Comparison of ENCODE assay signal across 17 cellular contexts in genomic region chr1:53334781-53335180, GRCh38. TPM values are rescaled to one million over a fixed set of nuclear protein-coding genes. Genes with fewer than 3 reads are reported as not detected.
DNase-seq lines count a peak whose midpoint lies in the region; ATAC-seq, FAIRE-seq and TF ChIP-seq lines count a peak whose summit lies in the region.
"Had no signal": no experiment of that assay in that cellular context is flagged by ENCODE, and none has a peak within 500 bp of the region (broad histone marks: within the 10 kb centered on the region; RNA-seq: fewer than 3 reads in every experiment).

No MANE protein-coding gene starts in this region.

- H3K36me3 Mint-ChIP-seq in CD4-positive, CD25-positive, alpha-beta regulatory T cell, result no peaks in the 10 kb centered on the region
- H3K36me3 Mint-ChIP-seq in T-helper 17 cell (ENCODE audit: low read depth), result peaks cover 3% of the 10 kb centered on the region

- WGBS in gastroesophageal sphincter (ENCODE audit: low coverage in 1 of 2), 2 donors, result 69 to 91% methylated on average over 9 of the region's 9 CpGs

- H3K4me1 Mint-ChIP-seq in CD4-positive, CD25-positive, alpha-beta regulatory T cell, result peaks cover 5 to 18% (median 12%) of the 10 kb centered on the region in 4 donors
- H3K4me1 Mint-ChIP-seq in T-helper 17 cell, result peaks cover 30% of the 10 kb centered on the region

- no peak for TF ChIP-seq CTCF in D721Med (IDR thresholded peaks at IDR 0.05; ENCODE audit: insufficient read depth, missing control alignments)
- TF ChIP-seq CTCF in left lung (IDR thresholded peaks at IDR 0.05), result no peak
- no peak for TF ChIP-seq CTCF in gastroesophageal sphincter (IDR thresholded peaks at IDR 0.05)

- FAIRE-seq in D721Med (lab: Jason Lieb, UNC), result peak; percentile 11
- FAIRE-seq: frontal cortex had no signal

- ATAC-seq in CD4-positive, CD25-positive, alpha-beta regulatory T cell (ENCODE audit: low read depth in 2 of 2), result peak in 1 of 2 donors; percentile 37
- ATAC-seq in T-helper 17 cell (peak; percentile 57), left lung (peak; percentile 17), gastroesophageal sphincter (no peak)
- ATAC-seq: activated T-cell treated with anti-CD3 and anti-CD28 coated beads, Interleukin-2, amount 50 U/mL, for 4 hours had no signal

- TF ChIP-seq EP300 in gastroesophageal sphincter (IDR thresholded peaks at IDR 0.05), result no peak

- peak overlapping the region in 2 of 3 donors; percentile 43 to 80 for H3K27ac Mint-ChIP-seq in CD4-positive, CD25-positive, alpha-beta regulatory T cell
- peak overlapping the region; percentile 16 for H3K27ac Mint-ChIP-seq in T-helper 17 cell

- peaks cover 6% of the 10 kb centered on the region for H3K4me1 ChIP-seq in CD4-positive, CD25-positive, alpha-beta regulatory T cell (ENCODE audit: control insufficient read depth, insufficient read depth, low read length, poor library complexity, severe bottlenecking)
- H3K4me1 ChIP-seq in left lung, result no peaks in the 10 kb centered on the region
- no peaks in the 10 kb centered on the region for H3K4me1 ChIP-seq in gastroesophageal sphincter

- no peak for TF ChIP-seq POLR2A in gastroesophageal sphincter (IDR thresholded peaks at IDR 0.05)

- no peaks in the 10 kb centered on the region for H3K27me3 Mint-ChIP-seq in CD4-positive, CD25-positive, alpha-beta regulatory T cell
- H3K27me3 Mint-ChIP-seq in T-helper 17 cell, result no peaks in the 10 kb centered on the region

- H3K27me3 ChIP-seq in CD4-positive, CD25-positive, alpha-beta regulatory T cell (ENCODE audit: control insufficient read depth, insufficient read depth, low read length), result no peaks in the 10 kb centered on the region
- peaks cover 0 to 19% of the 10 kb centered on the region in 2 donors for H3K27me3 ChIP-seq in left lung
- peaks cover 2% of the 10 kb centered on the region for H3K27me3 ChIP-seq in gastroesophageal sphincter
- H3K27me3 ChIP-seq: BLaER1 treated with 17β-estradiol and CSF1 and Interleukin-3, amounts not matched to agents 10 nM and 100 nM had no signal

- H3K4me3 Mint-ChIP-seq in CD4-positive, CD25-positive, alpha-beta regulatory T cell, result peak overlapping the region in 3 of 4 donors; percentile 38 to 72 (median 44)
- no peak overlapping the region for H3K4me3 Mint-ChIP-seq in T-helper 17 cell
- H3K4me3 Mint-ChIP-seq: activated T-cell treated with anti-CD3 and anti-CD28 coated beads, Interleukin-2, amount 50 U/mL, for 4 hours had no signal

- no peak overlapping the region for H3K27ac ChIP-seq in CD4-positive, CD25-positive, alpha-beta regulatory T cell (ENCODE audit: insufficient read depth, low read length, poor library complexity, severe bottlenecking)
- H3K27ac ChIP-seq in left lung (no peak overlapping the region), gastroesophageal sphincter (no peak overlapping the region)
- H3K27ac ChIP-seq: BLaER1 treated with 17β-estradiol and CSF1 and Interleukin-3, amounts not matched to agents 10 nM and 100 nM; lower lobe of right lung had no signal

- intact Hi-C loops in left lung (cut with DNase I), result no loop called here

- DNase-seq in CD4-positive, CD25-positive, alpha-beta regulatory T cell, result peak in 1 of 3 donors; percentile 38
- DNase-seq in D721Med (ENCODE audit: insufficient read length, low spot score), result no peak
- DNase-seq in T-helper 17 cell, result no peak
- peak in 1 of 2 donors; percentile 22 for DNase-seq in left lung
- no peak for DNase-seq in kidney glomerular epithelial cell (lab: John Stamatoyannopoulos, UW)
- DNase-seq in anterior cingulate cortex (lab: John Stamatoyannopoulos, UW), result no peak
- DNase-seq: activated CD4-positive, CD25-positive, alpha-beta regulatory T cell; activated T-cell treated with anti-CD3 and anti-CD28 coated beads, Interleukin-2, amount 50 U/mL, for 4 hours; amygdala; DMS79 treated with DMSO at 0.1 percent for 48 hours; lower lobe of right lung; MV-4-11; NCI-H2107; stimulated activated CD4-positive, alpha-beta T cell treated with anti-CD3 and anti-CD28 coated beads, Interleukin-12 subunit alpha, Interleukin-12 subunit beta, amount 100 ng/mL, for 4 hours had no signal

- no peaks in the 10 kb centered on the region for H3K9me3 Mint-ChIP-seq in CD4-positive, CD25-positive, alpha-beta regulatory T cell
- H3K9me3 Mint-ChIP-seq: activated T-cell treated with anti-CD3 and anti-CD28 coated beads, Interleukin-2, amount 50 U/mL, for 4 hours had no signal

- H3K4me3 ChIP-seq in CD4-positive, CD25-positive, alpha-beta regulatory T cell (ENCODE audit: low read depth, low read length), result no peak overlapping the region
- H3K4me3 ChIP-seq in left lung, result no peak overlapping the region
- no peak overlapping the region for H3K4me3 ChIP-seq in gastroesophageal sphincter
- H3K4me3 ChIP-seq: BLaER1 treated with 17β-estradiol and CSF1 and Interleukin-3, amounts not matched to agents 10 nM and 100 nM; lower lobe of right lung had no signal

- no peaks in the 10 kb centered on the region for H3K36me3 ChIP-seq in CD4-positive, CD25-positive, alpha-beta regulatory T cell (ENCODE audit: control insufficient read depth, insufficient read depth, low read length)
- H3K36me3 ChIP-seq in left lung (no peaks in the 10 kb centered on the region), gastroesophageal sphincter (no peaks in the 10 kb centered on the region)
- H3K36me3 ChIP-seq: BLaER1 treated with 17β-estradiol and CSF1 and Interleukin-3, amounts not matched to agents 10 nM and 100 nM; lower lobe of right lung had no signal

- H3K9me3 ChIP-seq in CD4-positive, CD25-positive, alpha-beta regulatory T cell (ENCODE audit: control insufficient read depth in 2 of 2, low read length in 2 of 2), result no peaks in the 10 kb centered on the region
- H3K9me3 ChIP-seq in T-helper 17 cell (ENCODE audit: control insufficient read depth, low read length, poor library complexity, severe bottlenecking) (no peaks in the 10 kb centered on the region), left lung (no peaks in the 10 kb centered on the region), gastroesophageal sphincter (no peaks in the 10 kb centered on the region)
- H3K9me3 ChIP-seq: BLaER1 treated with 17β-estradiol and CSF1 and Interleukin-3, amounts not matched to agents 10 nM and 100 nM; lower lobe of right lung had no signal

RNA-seq across cellular contexts. Expression of gene LRP8, which starts 6.9 kb away (rescaled TPM):
- total RNA-seq in CD4-positive, CD25-positive, alpha-beta regulatory T cell, result 23.7 TPM
- 1 to 10 TPM; 1.0 to 3.3 (median 1.9) TPM for polyA plus RNA-seq in CD4-positive, CD25-positive, alpha-beta regulatory T cell
- total RNA-seq in T-helper 17 cell, result 10 to 100 TPM; 15.1 to 18.6 TPM
- 10 to 100 TPM in 1 of 2 donors, 1 to 10 TPM in 1; 7.6 to 36.6 TPM for total RNA-seq in left lung
- total RNA-seq in gastroesophageal sphincter, result 1 to 10 TPM; 1.8 to 3.6 (median 2.2) TPM
